In genomic region chrX:53071064-53071463, GRCh38 we compare ENCODE assay signal across 16 cellular contexts. TPM values are rescaled to one million over a fixed set of nuclear protein-coding genes. Genes with fewer than 3 reads are reported as not detected.
DNase-seq lines count a peak whose midpoint lies in the region; ATAC-seq and TF ChIP-seq lines count a peak whose summit lies in the region.
"Had no signal": no experiment of that assay in that cellular context is flagged by ENCODE, and none has a peak within 500 bp of the region (broad histone marks: within the 10 kb centered on the region; RNA-seq: fewer than 3 reads in every experiment).

No MANE protein-coding gene starts in this region.

- H3K36me3 ChIP-seq in OCI-LY1 (ENCODE audit: insufficient read depth, low read length), result no peaks in the 10 kb centered on the region
- no peaks in the 10 kb centered on the region for H3K36me3 ChIP-seq in vagina
- H3K36me3 ChIP-seq: upper lobe of right lung had no signal

- in situ Hi-C loops in ACHN (cut with HindIII; ENCODE audit: low pct_ligation_motif_present, low pct_unique_long_range_greater_than_20kb, low sequenced_read_pairs), result no loop called here

- H3K27ac ChIP-seq in OCI-LY1 (ENCODE audit: low read depth, low read length, poor library complexity, severe bottlenecking) (peak overlapping the region; percentile 100), vagina (peak overlapping the region; percentile 80)
- H3K27ac ChIP-seq: HL-60, SK-N-MC had no signal

- no peak overlapping the region for H3K4me3 Mint-ChIP-seq in central memory CD8-positive, alpha-beta T cell

- H3K27ac Mint-ChIP-seq in central memory CD8-positive, alpha-beta T cell (ENCODE audit: low read depth), result peak overlapping the region; percentile 93
- H3K27ac Mint-ChIP-seq: HFFc6; natural killer cell treated with Interleukin-12 subunit alpha and Interleukin-12 subunit beta and Interleukin-15 and Interleukin-18, amount 100 ng/mL, for 72 hours; T-helper 1 cell treated with Interleukin-12 subunit alpha and Interleukin-12 subunit beta and Interleukin-4 antibody, amounts not matched to agents 30 μg/mL and 1 μg/mL, for 36 hours had no signal

- H3K27me3 ChIP-seq in OCI-LY1 (ENCODE audit: insufficient read depth, low read length) (no peaks in the 10 kb centered on the region), vagina (no peaks in the 10 kb centered on the region)
- H3K27me3 ChIP-seq: upper lobe of right lung had no signal

- H3K9me2 ChIP-seq in OCI-LY1 (ENCODE audit: low read depth, low read length), result no peaks in the 10 kb centered on the region

- H3K9me3 ChIP-seq in OCI-LY1 (ENCODE audit: low read length), result no peaks in the 10 kb centered on the region
- H3K9me3 ChIP-seq in vagina, result no peaks in the 10 kb centered on the region
- H3K9me3 ChIP-seq: upper lobe of right lung had no signal

- H3K4me1 ChIP-seq in OCI-LY1 (ENCODE audit: insufficient read depth, low read length, severe bottlenecking) (peaks cover 27% of the 10 kb centered on the region), vagina (peaks cover 3% of the 10 kb centered on the region)
- H3K4me1 ChIP-seq: upper lobe of right lung had no signal

- H3K4me1 Mint-ChIP-seq in central memory CD8-positive, alpha-beta T cell, result peaks cover 14% of the 10 kb centered on the region

- H3K79me2 ChIP-seq in OCI-LY1 (ENCODE audit: insufficient read depth, low read length), result no peaks in the 10 kb centered on the region

- TF ChIP-seq POLR2A in vagina (IDR thresholded peaks at IDR 0.05), result no peak

- peaks cover 7% of the 10 kb centered on the region; the same call in 1 of the 2 replicates for H3F3A ChIP-seq in OCI-LY1 (ENCODE audit: insufficient read depth, low read length)

- H3K9me3 Mint-ChIP-seq in central memory CD8-positive, alpha-beta T cell, result no peaks in the 10 kb centered on the region
- H3K9me3 Mint-ChIP-seq: CD4-positive, alpha-beta memory T cell; HFFc6; natural killer cell treated with Interleukin-12 subunit alpha and Interleukin-12 subunit beta and Interleukin-15 and Interleukin-18, amount 100 ng/mL, for 72 hours; T-helper 1 cell treated with Interleukin-12 subunit alpha and Interleukin-12 subunit beta and Interleukin-4 antibody, amounts not matched to agents 30 μg/mL and 1 μg/mL, for 36 hours had no signal

- peak overlapping the region; percentile 52 for H3K4me3 ChIP-seq in OCI-LY1 (ENCODE audit: low read depth, low read length, poor library complexity, severe bottlenecking)
- H3K4me3 ChIP-seq in vagina, result no peak overlapping the region

- no peak for TF ChIP-seq CTCF in OCI-LY1 (IDR thresholded peaks at IDR 0.05; ENCODE audit: low read length)
- TF ChIP-seq CTCF in vagina (IDR thresholded peaks at IDR 0.05), result no peak

- H3K36me3 Mint-ChIP-seq in central memory CD8-positive, alpha-beta T cell (ENCODE audit: insufficient read depth), result peaks cover 7% of the 10 kb centered on the region
- H3K36me3 Mint-ChIP-seq: natural killer cell treated with Interleukin-12 subunit alpha and Interleukin-12 subunit beta and Interleukin-15 and Interleukin-18, amount 100 ng/mL, for 72 hours had no signal

- H4K20me1 ChIP-seq in OCI-LY1 (ENCODE audit: insufficient read depth, low read length), result no peaks in the 10 kb centered on the region

- intact Hi-C loops in vagina (cut with DNase I), result no loop called here

- no peak overlapping the region for H2AFZ ChIP-seq in OCI-LY1 (ENCODE audit: low read length)

- peak; percentile 26 for DNase-seq in activated CD8-positive, alpha-beta memory T cell treated with anti-CD3 and anti-CD28 coated beads for 24 hours
- no peak for DNase-seq in activated CD8-positive, alpha-beta memory T cell treated with anti-CD3 and anti-CD28 coated beads, Interleukin-2, amount 50 U/mL, for 48 hours
- DNase-seq in central memory CD8-positive, alpha-beta T cell (ENCODE audit: low spot score in 2 of 2), result no peak
- DNase-seq in vagina (ENCODE audit: extremely low spot score in 2 of 2), result no peak
- DNase-seq in NK-92 treated with Interleukin-12 subunit alpha and Interleukin-12 subunit beta, amount 100 ng/mL, for 24 hours (lab: John Stamatoyannopoulos, UW), result no peak
- DNase-seq in ACHN, result no peak
- DNase-seq: cortex of kidney had no signal

- peak overlapping the region; percentile 82; the same call in 1 of the 2 replicates for H3K9ac ChIP-seq in OCI-LY1 (ENCODE audit: low read length)

- no peak for ATAC-seq in central memory CD8-positive, alpha-beta T cell (replicated peaks; ENCODE audit: extremely low read depth, poor library complexity, severe bottlenecking)
- no peak for ATAC-seq in GM21360 (IDR thresholded peaks at IDR 0.05; ENCODE audit: unreplicated experiment)

- no peaks in the 10 kb centered on the region for H3K27me3 Mint-ChIP-seq in central memory CD8-positive, alpha-beta T cell

- H3K4me2 ChIP-seq in OCI-LY1 (ENCODE audit: low read length), result peak overlapping the region; percentile 58

RNA-seq across cellular contexts. Expression of gene TSPYL2, which starts 11.1 kb away (rescaled TPM):
- 85.9 TPM for total RNA-seq in vagina

RNA-seq across cellular contexts. Expression of gene GPR173, which starts 22.5 kb away (rescaled TPM):
- 2.2 TPM for total RNA-seq in vagina
- total RNA-seq: CD4-positive, alpha-beta memory T cell; natural killer cell treated with Interleukin-12 subunit alpha and Interleukin-12 subunit beta and Interleukin-15 and Interleukin-18, amount 100 ng/mL, for 72 hours had no signal

RNA-seq across cellular contexts. Expression of gene KANTR, which starts 22.9 kb away (rescaled TPM):
- 35.8 TPM for total RNA-seq in vagina
